ENCODE assay signal across 9 cellular contexts in genomic region chr18:12253517-12254136, GRCh38. TPM values are rescaled to one million over a fixed set of nuclear protein-coding genes. Genes with fewer than 3 reads are reported as not detected.
DNase-seq lines count a peak whose midpoint lies in the region; TF ChIP-seq lines count a peak whose summit lies in the region.
"Had no signal": no experiment of that assay in that cellular context is flagged by ENCODE, and none has a peak within 500 bp of the region (broad histone marks: within the 10 kb centered on the region; RNA-seq: fewer than 3 reads in every experiment).

No MANE protein-coding gene starts in this region.

- H3K27ac ChIP-seq in left ventricle myocardium inferior (replicated peaks), result peak overlapping the region; percentile 6
- H3K27ac ChIP-seq in ovary, result no peak overlapping the region

- WGBS in ovary, 3 donors, result 2 to 4% (median 3%) methylated on average over 25 to 26 of the region's 26 CpGs

- TF ChIP-seq CTCF in BJ (IDR thresholded peaks at IDR 0.05; ENCODE audit: insufficient read depth, low read depth, low read length), result no peak
- no peak for TF ChIP-seq CTCF in left ventricle myocardium inferior (IDR thresholded peaks at IDR 0.05; ENCODE audit: borderline replicate concordance)
- TF ChIP-seq CTCF in ovary (IDR thresholded peaks at IDR 0.05), result no peak
- no peak for TF ChIP-seq CTCF in GM13977 (IDR thresholded peaks at IDR 0.05; ENCODE audit: extremely low read depth, insufficient read depth, missing control alignments)

- H3K4me1 ChIP-seq in left ventricle myocardium inferior, result peaks cover 37% of the 10 kb centered on the region
- H3K4me1 ChIP-seq in ovary (ENCODE audit: insufficient read depth), result peaks cover 3% of the 10 kb centered on the region

- peak overlapping the region; percentile 18 for H3K4me3 ChIP-seq in BJ (ENCODE audit: low read depth, low read length)
- peak overlapping the region; percentile 63 for H3K4me3 ChIP-seq in left ventricle myocardium inferior
- peak overlapping the region; percentile 20 for H3K4me3 ChIP-seq in ovary

- no peak for TF ChIP-seq EP300 in ovary (IDR thresholded peaks at IDR 0.05)

- POLR2A ChIA-PET in BJ (lab: Charles Lee), result no interaction called here

- H3K9me3 ChIP-seq in left ventricle myocardium inferior (replicated peaks) (no peaks in the 10 kb centered on the region), ovary (no peaks in the 10 kb centered on the region)

- TF ChIP-seq POLR2A in ovary (IDR thresholded peaks at IDR 0.05), result no peak

- CTCF ChIA-PET in BJ (lab: Yijun Ruan, JAX), result interaction anchor here (0.9 to 1.7 kb wide), 2 partner anchors 18 to 19 kb away, joined by 3 to 4 read pairs; no protein-coding TSS in a partner anchor

- in situ Hi-C loops in GM13977 (cut with MboI; ENCODE audit: low pct_unique_long_range_greater_than_20kb, low sequenced_read_pairs, unreplicated experiment), result no loop called here

- H3K36me3 ChIP-seq in BJ (ENCODE audit: control insufficient read depth, insufficient read depth, low read length) (no peaks in the 10 kb centered on the region), left ventricle myocardium inferior (no peaks in the 10 kb centered on the region), ovary (no peaks in the 10 kb centered on the region)

- peaks cover 29% of the 10 kb centered on the region for H3K27me3 ChIP-seq in BJ (ENCODE audit: control insufficient read depth, insufficient read depth, low read length)
- H3K27me3 ChIP-seq in left ventricle myocardium inferior (ENCODE audit: low read depth), result peaks cover 50% of the 10 kb centered on the region
- no peaks in the 10 kb centered on the region for H3K27me3 ChIP-seq in ovary

- DNase-seq in BJ (ENCODE audit: low read depth) (no peak), UCSD-AML1 (lab: John Stamatoyannopoulos, UW; ENCODE audit: unreplicated experiment) (peak; percentile 32), left ventricle myocardium inferior (peak; percentile 49), ovary (no peak), dedifferentiated amniotic fluid mesenchymal stem cell (ENCODE audit: extremely low spot score) (no peak), HCEC 1CT (no peak), NCI-H446 (lab: John Stamatoyannopoulos, UW) (no peak), GM13977 (ENCODE audit: low spot score) (no peak)
- DNase-seq: NCI-H1105 treated with DMSO at 0.1 percent for 48 hours had no signal

- intact Hi-C loops in left ventricle myocardium inferior (cut with micrococcal nuclease) (no loop called here), ovary (cut with DNase I) (no loop called here)

RNA-seq across cellular contexts. Expression of gene CIDEA, which starts 0.5 kb away (rescaled TPM):
- polyA plus RNA-seq in BJ (2011; rRNA removed) (not detected in 2 replicates), ovary (under 1 TPM in 1 of 2 donors, not detected in 1; 0.15 TPM)
- polyA minus RNA-seq in BJ (2011; rRNA and poly(A)+ RNA removed), result not detected in 2 replicates
- total RNA-seq in left ventricle myocardium inferior (0.33 TPM), ovary (not detected)

RNA-seq across cellular contexts. Expression of gene TUBB6, which starts 54.4 kb away (rescaled TPM):
- polyA plus RNA-seq in BJ (2011; rRNA removed), result 537 and 765 TPM in 2 replicates
- polyA minus RNA-seq in BJ (2011; rRNA and poly(A)+ RNA removed), result 374 and 543 TPM in 2 replicates
- 81.5 TPM for total RNA-seq in left ventricle myocardium inferior
- 100 to 1,000 TPM in 6 of 7 donors, 10 to 100 TPM in 1; 85.6 to 155 (median 139) TPM for total RNA-seq in ovary
- 10 to 100 TPM; 77.3 to 95.5 TPM for polyA plus RNA-seq in ovary

Comparison
In these comparisons a context has a peak if more than half of its experiments do, and no peak if none do; other contexts are left out.
1. DNase-seq: peak in UCSD-AML1 (single experiment) and left ventricle myocardium inferior (single experiment); none in BJ (single experiment), ovary (0 of 5), dedifferentiated amniotic fluid mesenchymal stem cell (single experiment), HCEC 1CT (single experiment), NCI-H446 (0 of 2) and GM13977 (single experiment).
2. Peak in every context shown above with its lines, with median percentiles within 50 percentile points of each other: H3K4me3 ChIP-seq.